In genomic region chr6:13574149-13574570, GRCh38 we compare ENCODE assay signal across 8 cellular contexts. TPM values are rescaled to one million over a fixed set of nuclear protein-coding genes. Genes with fewer than 3 reads are reported as not detected.
DNase-seq lines count a peak whose midpoint lies in the region; ATAC-seq, FAIRE-seq and TF ChIP-seq lines count a peak whose summit lies in the region.

No MANE protein-coding gene starts in this region.

- H3K27ac ChIP-seq in psoas muscle: peak overlapping the region; percentile 99

- H3K4me3 ChIP-seq in psoas muscle: peak overlapping the region; percentile 97

- FAIRE-seq in GM12892 (lab: Jason Lieb, UNC) (peak; percentile 99), urothelium cell line (lab: Jason Lieb, UNC) (peak; percentile 91)

- H3K36me3 ChIP-seq in psoas muscle (ENCODE audit: insufficient read depth in 1 of 2, low read depth in 1 of 2): peaks cover 0 to 3% of the 10 kb centered on the region in 2 donors

- intact Hi-C loops in left ventricle myocardium superior (cut with micrococcal nuclease) (no loop called here), psoas muscle (cut with DNase I) (loop anchor here in 1 of 2 donors (2.0 kb wide), 2 partner anchors 41 to 87 kb away; partner anchors contain the start of genes GFOD1 and NOL7)

- peak; percentile 90 for DNase-seq in GM12892 (ENCODE audit: insufficient read length)
- peak; percentile 92 to 95 (median 94) for DNase-seq in NCI-H1417 (lab: John Stamatoyannopoulos, UW)
- DNase-seq in T follicular helper cell (ENCODE audit: low read depth): peak; percentile 85
- DNase-seq in amniotic epithelial cell (ENCODE audit: low read depth): peak; percentile 87
- peak; percentile 95 for DNase-seq in left ventricle myocardium superior
- DNase-seq in psoas muscle: peak; percentile 90 to 95
- DNase-seq in urothelium cell line (ENCODE audit: low spot score): peak; percentile 97

- H3K4me1 ChIP-seq in psoas muscle: peaks cover 19% of the 10 kb centered on the region

- ATAC-seq in HG02798 (IDR thresholded peaks at IDR 0.05; ENCODE audit: poor library complexity, unreplicated experiment) (peak; percentile 90), left ventricle myocardium superior (peak; percentile 96), psoas muscle (peak; percentile 94)

- TF ChIP-seq POLR2A in GM12892 (IDR thresholded peaks at IDR 0.05; ENCODE audit: low read depth, low read length): peak; percentile 62

- H3K27me3 ChIP-seq in psoas muscle (ENCODE audit: insufficient read depth in 3 of 3, low read length in 2 of 3): no peaks in the 10 kb centered on the region

- 0 to 1% (median 0%) methylated on average over 21 to 46 of the region's 46 CpGs for WGBS in psoas muscle, 3 donors

- peak; percentile 46 for TF ChIP-seq CTCF in psoas muscle (IDR thresholded peaks at IDR 0.05)

- H3K9me3 ChIP-seq in psoas muscle: no peaks in the 10 kb centered on the region

RNA-seq across cellular contexts. Expression of gene SIRT5, which starts 0.2 kb away (rescaled TPM):
- 9.9 TPM for polyA plus RNA-seq in GM12892 (2012; ENCODE audit: missing spikeins)
- total RNA-seq in left ventricle myocardium superior (59.3 TPM), psoas muscle (10 to 100 TPM; 19.3 to 29.2 (median 24.4) TPM)
- 10 to 100 TPM; 10.1 to 17.6 (median 14.0) TPM for polyA plus RNA-seq in psoas muscle

RNA-seq across cellular contexts. Expression of gene NOL7, which starts 41.0 kb away (rescaled TPM):
- polyA plus RNA-seq in GM12892 (2012; ENCODE audit: missing spikeins): 70.2 TPM
- total RNA-seq in left ventricle myocardium superior (50.2 TPM), psoas muscle (10 to 100 TPM; 31.2 to 45.1 (median 41.8) TPM)
- 100 to 1,000 TPM in 1 of 3 donors, 10 to 100 TPM in 2; 47.7 to 141 (median 67.1) TPM for polyA plus RNA-seq in psoas muscle

Comparison
In these comparisons a context has a peak if more than half of its experiments do, and no peak if none do; other contexts are left out.
1. Peak in every context shown above with its lines: DNase-seq, ATAC-seq, H3K4me3 ChIP-seq and H3K27ac ChIP-seq.